ENCODE assay signal across 8 cellular contexts in genomic region chr16:57084257-57084770, GRCh38. TPM values are rescaled to one million over a fixed set of nuclear protein-coding genes. Genes with fewer than 3 reads are reported as not detected.
DNase-seq lines count a peak whose midpoint lies in the region; ATAC-seq and TF ChIP-seq lines count a peak whose summit lies in the region.

No MANE protein-coding gene starts in this region.

- POLR2A ChIA-PET in HEK293T (lab: Yijun Ruan, JAX) = interaction anchor here (0.9 to 1.1 kb wide), 2 partner anchors 9 to 153 kb away, joined by 3 read pairs; partner anchors contain the start of gene CPNE2
- POLR2A ChIA-PET in activated CD4-positive, alpha-beta memory T cell treated with anti-CD3 and anti-CD28 coated beads for 36 hours (lab: Charles Lee) = interaction anchor here (1.1 kb wide), 1 partner anchor 90 kb away, joined by 3 read pairs; no protein-coding TSS in a partner anchor

- no peaks in the 10 kb centered on the region for H3K27me3 Mint-ChIP-seq in activated CD4-positive, alpha-beta memory T cell treated with anti-CD3 and anti-CD28 coated beads for 36 hours

- H3K4me1 Mint-ChIP-seq in activated CD4-positive, alpha-beta memory T cell treated with anti-CD3 and anti-CD28 coated beads for 36 hours (ENCODE audit: low read depth) = peaks cover 6% of the 10 kb centered on the region

- H3K36me3 Mint-ChIP-seq in activated CD4-positive, alpha-beta memory T cell treated with anti-CD3 and anti-CD28 coated beads for 36 hours = peaks cover 12% of the 10 kb centered on the region

- no peaks in the 10 kb centered on the region for H3K9me3 Mint-ChIP-seq in activated CD4-positive, alpha-beta memory T cell treated with anti-CD3 and anti-CD28 coated beads for 36 hours

- DNase-seq in Caki2 (ENCODE audit: low read depth) (peak; percentile 60), HEK293T (ENCODE audit: extremely low spot score) (peak; percentile 83), NCI-H460 (ENCODE audit: extremely low read depth, low read depth) (peak; percentile 78), ecto neural progenitor cell (ENCODE audit: low spot score) (peak; percentile 81), lung microvascular endothelial cell (ENCODE audit: low read depth in 2 of 2) (peak; percentile 75 to 82)
- peak; percentile 85 for DNase-seq in activated CD4-positive, alpha-beta memory T cell treated with anti-CD3 and anti-CD28 coated beads for 36 hours
- DNase-seq in stimulated activated CD8-positive, alpha-beta memory T cell treated with anti-CD3 and anti-CD28 coated beads, Interleukin-15, amount 100 ng/mL, for 4 hours (ENCODE audit: low read depth in 2 of 2) = peak; percentile 35 to 43

- intact Hi-C loops in activated CD4-positive, alpha-beta memory T cell treated with anti-CD3 and anti-CD28 coated beads for 36 hours (cut with micrococcal nuclease) = loop anchor here (1.0 to 5.0 kb wide), 6 partner anchors 84 to 333 kb away; partner anchors contain the start of genes ARL2BP, PSME3IP1 and RSPRY1

- CTCF ChIA-PET in HEK293T (lab: Yijun Ruan, JAX) = interaction anchor here (0.5 to 2.7 kb wide), 9 partner anchors 9 to 82 kb away, joined by 3 to 11 read pairs (median 3); partner anchors contain the start of gene CPNE2
- CTCF ChIA-PET in activated CD4-positive, alpha-beta memory T cell treated with anti-CD3 and anti-CD28 coated beads for 36 hours (lab: Charles Lee) = interaction anchor here (0.7 to 4.6 kb wide), 33 partner anchors 9 to 366 kb away, joined by 3 to 43 read pairs (median 5); partner anchors contain the start of genes CPNE2 and NLRC5

- no peak overlapping the region for H3K4me3 Mint-ChIP-seq in activated CD4-positive, alpha-beta memory T cell treated with anti-CD3 and anti-CD28 coated beads for 36 hours

- in situ Hi-C loops in Caki2 (cut with HindIII; ENCODE audit: low pct_unique_long_range_greater_than_20kb, low sequenced_read_pairs) = no loop called here

- ATAC-seq in GM19467 (IDR thresholded peaks at IDR 0.05; ENCODE audit: unreplicated experiment) = no peak

- no peak overlapping the region for H3K27ac Mint-ChIP-seq in activated CD4-positive, alpha-beta memory T cell treated with anti-CD3 and anti-CD28 coated beads for 36 hours

TF ChIP-seq in HEK293T, 16 proteins besides CTCF, POLR2A, EP300 and RAD21:
- TF ChIP-seq BHLHE40 (IDR thresholded peaks at IDR 0.05; ENCODE audit: borderline replicate concordance) (no peak), NFRKB (IDR thresholded peaks at IDR 0.05) (no peak), TARDBP (IDR thresholded peaks at IDR 0.05) (no peak), SP1 (IDR thresholded peaks at IDR 0.05) (no peak), FOXM1 (IDR thresholded peaks at IDR 0.05; ENCODE audit: borderline replicate concordance) (no peak), ARNT (IDR thresholded peaks at IDR 0.05) (no peak), PKNOX1 (IDR thresholded peaks at IDR 0.05) (no peak), SUZ12 (IDR thresholded peaks at IDR 0.05) (no peak), L3MBTL2 (conservative IDR thresholded peaks at IDR 0.05) (no peak), CTBP1 (IDR thresholded peaks at IDR 0.05; ENCODE audit: borderline replicate concordance) (no peak)

RNA-seq across cellular contexts. Expression of gene CPNE2, which starts 8.1 kb away (rescaled TPM):
- 33.5 and 34.6 TPM in 2 replicates for total RNA-seq in Caki2 (2014; rRNA removed; shearing (Covaris generic); ENCODE audit: low replicate concordance)
- total RNA-seq in NCI-H460 (2014; rRNA removed; shearing (Covaris generic)) = 21.1 and 26.0 TPM in 2 replicates
- polyA plus RNA-seq in NCI-H460 (2014; cell fraction: nucleus; rRNA removed) = 24.8 and 28.4 TPM in 2 replicates
- total RNA-seq in activated CD4-positive, alpha-beta memory T cell treated with anti-CD3 and anti-CD28 coated beads for 36 hours = 1 to 10 TPM; 7.3 to 8.1 TPM
- 41.0 and 41.5 TPM in 2 replicates for total RNA-seq in lung microvascular endothelial cell
